In the genomic region with DNA sequence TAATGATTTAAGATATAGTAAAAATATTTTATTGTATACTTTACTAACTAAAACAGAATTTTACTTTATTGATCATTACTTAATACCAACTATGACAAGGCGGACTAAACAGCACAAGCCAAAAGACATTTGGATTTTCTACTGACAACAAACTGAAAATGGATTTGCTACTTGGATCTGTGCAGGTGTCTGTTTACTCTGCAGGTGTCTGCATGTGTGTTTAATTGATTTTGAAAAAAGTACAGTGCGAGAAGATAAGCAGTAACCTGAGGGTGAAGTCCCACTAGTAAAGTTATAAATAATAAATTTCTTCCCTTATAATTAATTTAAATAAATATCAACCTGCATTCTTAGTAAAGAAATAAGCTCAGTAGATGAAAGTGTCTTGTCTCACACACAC, we compare ENCODE assay signal across 21 cellular contexts.
DNase-seq lines count a peak whose midpoint lies in the region; ATAC-seq, FAIRE-seq and TF ChIP-seq lines count a peak whose summit lies in the region.
"Had no signal": no experiment of that assay in that cellular context is flagged by ENCODE, and none has a peak within 500 bp of the region (broad histone marks: within the 10 kb centered on the region; RNA-seq: fewer than 3 reads in every experiment).

No MANE protein-coding gene starts in this region.

- intact Hi-C loops in right cardiac atrium (cut with DNase I), result no loop called here

- no peak overlapping the region for H2BK12ac ChIP-seq in H1 (ENCODE audit: low read depth, low read length)

- no peaks in the 10 kb centered on the region for H3K23me2 ChIP-seq in H1 (ENCODE audit: low read depth, low read length)

- no peak for TF ChIP-seq RAD21 in H1 (IDR thresholded peaks at IDR 0.05 in 1 of 2, conservative IDR thresholded peaks at IDR 0.05 in 1 of 2; ENCODE audit: low read depth in 2 of 2, low read length in 2 of 2)

- WGBS in H1 (ENCODE audit: extremely low coverage in 1 of 2, insufficient coverage in 1 of 2, insufficient read length in 1 of 2, insufficient replicate concordance in 2 of 2, low coverage in 1 of 2, low lambda C conversion rate in 2 of 2, missing lambda C conversion rate in 1 of 2), 2 experiments, result 91% methylated on average over 2 of the region's 2 CpGs; no CpG with 5 or more reads in 1 of the 2 experiments
- 94% methylated on average over 2 of the region's 2 CpGs for WGBS in right cardiac atrium
- 90% methylated on average over 2 of the region's 2 CpGs for WGBS in hepatocyte (ENCODE audit: low lambda C conversion rate, missing lambda C conversion rate)

- CTCF ChIA-PET in H1 (lab: Charles Lee; ENCODE audit: partially characterized antibody), result interaction anchor here (1.0 kb wide), 1 partner anchor 17 kb away, joined by 3 read pairs; no protein-coding TSS in a partner anchor

- H3K9me2 ChIP-seq in GM23338 (ENCODE audit: insufficient read depth) (no peaks in the 10 kb centered on the region), hepatocyte (replicated peaks; ENCODE audit: insufficient read depth) (no peaks in the 10 kb centered on the region)

- no peak overlapping the region for H2AK5ac ChIP-seq in H1 (ENCODE audit: low read depth, low read length)

- FAIRE-seq in H1 (lab: Jason Lieb, UNC), result no peak
- FAIRE-seq: A549, D721Med, HTR-8/SVneo had no signal

- H3K4me3 Mint-ChIP-seq in GM23338, result no peak overlapping the region
- H3K4me3 Mint-ChIP-seq: CD4-positive, alpha-beta T cell; IgD-negative memory B cell had no signal

- H3K4me3 ChIP-seq in GM23338 (no peak overlapping the region), H1 (ENCODE audit: extremely low read depth in 1 of 4, insufficient read depth in 2 of 4, low read depth in 3 of 4, low read length in 4 of 4) (no peak overlapping the region), right cardiac atrium (ENCODE audit: low read length) (no peak overlapping the region), hepatocyte (no peak overlapping the region)
- H3K4me3 ChIP-seq: A549, HAP-1 had no signal

- no peak overlapping the region for H2BK20ac ChIP-seq in H1 (ENCODE audit: low read length)

- H3K36me3 ChIP-seq in GM23338 (ENCODE audit: insufficient read depth) (no peaks in the 10 kb centered on the region), H1 (ENCODE audit: control insufficient read depth in 2 of 4, insufficient read depth in 4 of 4, low read length in 3 of 4) (peaks cover 0 to 3% (median 0%) of the 10 kb centered on the region in 4 experiments; a peak in 2 of 8 replicates), hepatocyte (replicated peaks; ENCODE audit: insufficient read depth, low read depth) (no peaks in the 10 kb centered on the region)
- H3K36me3 ChIP-seq: HAP-1 had no signal

- TF ChIP-seq EP300 in H1 (IDR thresholded peaks at IDR 0.05; ENCODE audit: borderline replicate concordance in 1 of 2, low read depth in 2 of 2, low read length in 2 of 2), result no peak

- H3K4me1 Mint-ChIP-seq in GM23338, result peaks cover 4% of the 10 kb centered on the region; the same call in 2 of the 3 replicates
- H3K4me1 Mint-ChIP-seq: IgD-negative memory B cell had no signal

- no peak overlapping the region for H4K5ac ChIP-seq in H1 (ENCODE audit: insufficient read length, low read depth, low read length)

- no peaks in the 10 kb centered on the region for H3K4me1 ChIP-seq in GM23338 (ENCODE audit: insufficient read depth)
- H3K4me1 ChIP-seq in H1 (replicated peaks in 1 of 4; ENCODE audit: control insufficient read depth in 3 of 4, insufficient read depth in 4 of 4, low read length in 3 of 4), result no peaks in the 10 kb centered on the region; a peak in 1 of 7 replicates
- no peaks in the 10 kb centered on the region for H3K4me1 ChIP-seq in right cardiac atrium (ENCODE audit: control insufficient read depth, insufficient read depth, low read length)
- H3K4me1 ChIP-seq in hepatocyte (ENCODE audit: insufficient read depth), result no peaks in the 10 kb centered on the region
- H3K4me1 ChIP-seq: A549, Caco-2, HAP-1 had no signal

- H3K9me3 Mint-ChIP-seq in GM23338, result peaks cover 10% of the 10 kb centered on the region; the same call in 1 of the 3 replicates

- H3K18ac ChIP-seq in H1 (ENCODE audit: extremely low read depth, low read length), result no peak overlapping the region

- no peak overlapping the region for H3K9ac ChIP-seq in H1 (replicated peaks in 1 of 4; ENCODE audit: extremely low read depth in 1 of 4, low read depth in 3 of 4, low read length in 3 of 4)

- H3K27me3 Mint-ChIP-seq in GM23338 (ENCODE audit: insufficient read depth, low read depth, poor library complexity), result no peaks in the 10 kb centered on the region
- H3K27me3 Mint-ChIP-seq: CD4-positive, alpha-beta T cell; IgD-negative memory B cell had no signal

- TF ChIP-seq CTCF in GM23338 (conservative IDR thresholded peaks at IDR 0.05; ENCODE audit: low read depth in 2 of 2) (no peak), H1 (IDR thresholded peaks at IDR 0.05; ENCODE audit: control extremely low read depth in 1 of 3, insufficient read depth in 1 of 3, low read depth in 1 of 3, low read length in 3 of 3) (no peak), hepatocyte (IDR thresholded peaks at IDR 0.05; ENCODE audit: poor library complexity) (no peak)

- POLR2A ChIA-PET in H1 (lab: Charles Lee; ENCODE audit: partially characterized antibody), result no interaction called here

- H3K23ac ChIP-seq in H1 (ENCODE audit: insufficient read length), result no peak overlapping the region

- peaks cover 38% of the 10 kb centered on the region for H3K36me3 Mint-ChIP-seq in GM23338 (ENCODE audit: low read depth)
- H3K36me3 Mint-ChIP-seq: IgD-negative memory B cell had no signal

- ATAC-seq in GM23338 (no peak), right cardiac atrium (no peak)
- ATAC-seq: A549 had no signal

- no peak overlapping the region for H3K14ac ChIP-seq in H1 (ENCODE audit: insufficient read length)

- H3K27ac ChIP-seq in GM23338 (ENCODE audit: low read depth) (no peak overlapping the region), H1 (ENCODE audit: low read depth, low read length) (no peak overlapping the region), right cardiac atrium (ENCODE audit: low read length) (no peak overlapping the region), hepatocyte (no peak overlapping the region), caudate nucleus (ENCODE audit: low read depth, low read length) (no peak overlapping the region)
- H3K27ac ChIP-seq: 22Rv1, A549, C4-2B had no signal

- H3K9me3 ChIP-seq in H1 (ENCODE audit: insufficient read depth in 2 of 2, low read depth in 1 of 2, low read length in 1 of 2) (peaks cover 3 to 4% of the 10 kb centered on the region in 2 experiments; a peak in 1 of 4 replicates), right cardiac atrium (ENCODE audit: control insufficient read depth, low read length) (no peaks in the 10 kb centered on the region), hepatocyte (ENCODE audit: low read depth) (no peaks in the 10 kb centered on the region)
- H3K9me3 ChIP-seq: A549, Caco-2, HAP-1 had no signal

- H3K4ac ChIP-seq in H1 (replicated peaks; ENCODE audit: insufficient read length, low read depth, low read length), result no peak overlapping the region

- DNase-seq in NCI-H1417 (lab: John Stamatoyannopoulos, UW) (peak in 2 of 3 experiments; percentile 5 to 39), NCI-H1417 treated with DMSO at 0.1 percent for 48 hours (lab: John Stamatoyannopoulos, UW) (no peak), GM23338 (ENCODE audit: low spot score) (no peak), NCI-H345 (lab: John Stamatoyannopoulos, UW) (peak; percentile 4), H1 (ENCODE audit: low read depth in 1 of 2, low spot score in 2 of 2) (no peak), right cardiac atrium (no peak), hepatocyte (ENCODE audit: low spot score) (no peak), caudate nucleus (lab: John Stamatoyannopoulos, UW) (no peak)
- DNase-seq: AML-193; Caco-2; CD4-positive, alpha-beta T cell; DMS79 treated with DMSO at 0.1 percent for 48 hours; GF-D8; GOT3 had no signal

- no peak overlapping the region for H2BK15ac ChIP-seq in H1 (ENCODE audit: low read length)

- no peaks in the 10 kb centered on the region for H3K27me3 ChIP-seq in GM23338 (ENCODE audit: insufficient read depth)
- H3K27me3 ChIP-seq in H1 (replicated peaks in 1 of 4; ENCODE audit: control insufficient read depth in 3 of 4, extremely low read depth in 1 of 4, insufficient read depth in 3 of 4, low read length in 3 of 4), result no peaks in the 10 kb centered on the region
- no peaks in the 10 kb centered on the region for H3K27me3 ChIP-seq in right cardiac atrium (ENCODE audit: control insufficient read depth, insufficient read depth)
- H3K27me3 ChIP-seq in hepatocyte, result no peaks in the 10 kb centered on the region

- no peak for TF ChIP-seq POLR2A in H1 (IDR thresholded peaks at IDR 0.05; ENCODE audit: control extremely low read depth in 1 of 2, low read depth in 2 of 2, low read length in 2 of 2)

- no peaks in the 10 kb centered on the region for H3K79me2 ChIP-seq in GM23338 (replicated peaks; ENCODE audit: insufficient read depth)
- H3K79me2 ChIP-seq in H1 (ENCODE audit: control insufficient read depth in 1 of 2, insufficient read depth in 2 of 2, low read length in 2 of 2), result no peaks in the 10 kb centered on the region
- no peaks in the 10 kb centered on the region for H3K79me2 ChIP-seq in hepatocyte

- H3K56ac ChIP-seq in H1 (replicated peaks; ENCODE audit: insufficient read length, low read depth, low read length), result no peak overlapping the region

- H3K27ac Mint-ChIP-seq in GM23338, result peak overlapping the region; percentile 78
- H3K27ac Mint-ChIP-seq: CD4-positive, alpha-beta T cell; IgD-negative memory B cell had no signal

- H2BK5ac ChIP-seq in H1 (ENCODE audit: low read depth, low read length), result no peak overlapping the region

- H2AFZ ChIP-seq in GM23338 (no peak overlapping the region), H1 (ENCODE audit: low read length) (no peak overlapping the region), hepatocyte (no peak overlapping the region)

- H2BK120ac ChIP-seq in H1 (replicated peaks; ENCODE audit: low read depth, low read length), result peak overlapping the region; percentile 92

- no peaks in the 10 kb centered on the region for H3K79me1 ChIP-seq in H1 (ENCODE audit: low read depth, low read length)

- H4K91ac ChIP-seq in H1 (replicated peaks; ENCODE audit: insufficient read length, low read length), result no peak overlapping the region

- no peaks in the 10 kb centered on the region for H3F3A ChIP-seq in GM23338 (replicated peaks; ENCODE audit: low read depth)

- H3K4me2 ChIP-seq in GM23338 (no peak overlapping the region), H1 (ENCODE audit: insufficient read depth in 1 of 2, low read depth in 2 of 2, low read length in 2 of 2) (no peak overlapping the region), hepatocyte (no peak overlapping the region)
- H3K4me2 ChIP-seq: A549 had no signal

- H4K20me1 ChIP-seq in GM23338 (replicated peaks; ENCODE audit: insufficient read depth), result no peaks in the 10 kb centered on the region
- H4K20me1 ChIP-seq in H1 (replicated peaks in 1 of 2; ENCODE audit: control insufficient read depth in 1 of 2, insufficient read depth in 2 of 2, low read length in 2 of 2), result no peaks in the 10 kb centered on the region
- no peaks in the 10 kb centered on the region for H4K20me1 ChIP-seq in hepatocyte (ENCODE audit: insufficient read depth, poor library complexity, severe bottlenecking)

- H4K8ac ChIP-seq in H1 (ENCODE audit: extremely low read depth, insufficient read depth, low read length), result no peak overlapping the region

TF ChIP-seq in GM23338, 12 proteins besides CTCF, POLR2A, EP300 and RAD21 (continues in another document):
- TF ChIP-seq CREB1 (CRISPR knock-in tag; IDR thresholded peaks at IDR 0.05; ENCODE audit: low read depth), result no peak

TF ChIP-seq in H1, 55 proteins besides CTCF, POLR2A, EP300 and RAD21 (continues in another document):
- no peak for TF ChIP-seq JUND (IDR thresholded peaks at IDR 0.05; ENCODE audit: low read length)

Comparison
In these comparisons a context has a peak if more than half of its experiments do, and no peak if none do; other contexts are left out.
1. DNase-seq: peak in NCI-H1417 (2 of 3) and NCI-H345 (single experiment); none in NCI-H1417 treated with DMSO at 0.1 percent for 48 hours (single experiment), GM23338 (single experiment), H1 (0 of 2), right cardiac atrium (0 of 3), hepatocyte (single experiment) and caudate nucleus (0 of 61).